In genomic region chr7:84568786-84569185, GRCh38 we compare ENCODE assay signal across 2 cellular contexts.
TF ChIP-seq lines count a peak whose summit lies in the region.

No MANE protein-coding gene starts in this region.

TF ChIP-seq in GM12878, 131 proteins besides CTCF, POLR2A, EP300 and RAD21 (continued from another document and continues in another):
- no peak for TF ChIP-seq PRDM15 (CRISPR knock-in tag; IDR thresholded peaks at IDR 0.05)
- TF ChIP-seq PAX5 (IDR thresholded peaks at IDR 0.05; ENCODE audit: borderline replicate concordance, low read depth, low read length), result no peak
- TF ChIP-seq MTA2 (IDR thresholded peaks at IDR 0.05; ENCODE audit: low read depth), result no peak
- no peak for TF ChIP-seq NR2C2 (IDR thresholded peaks at IDR 0.05; ENCODE audit: borderline replicate concordance, control insufficient read depth, insufficient read length, low read depth)
- TF ChIP-seq SMAD1 (IDR thresholded peaks at IDR 0.05; ENCODE audit: low read depth, partially characterized antibody), result no peak
- no peak for TF ChIP-seq ZBTB40 (IDR thresholded peaks at IDR 0.05; ENCODE audit: borderline replicate concordance)
- no peak for TF ChIP-seq RELA (IDR thresholded peaks at IDR 0.05; ENCODE audit: borderline replicate concordance, partially characterized antibody)
- no peak for TF ChIP-seq ZNF217 (IDR thresholded peaks at IDR 0.05)
- TF ChIP-seq ZNF592 (IDR thresholded peaks at IDR 0.05), result no peak
- no peak for TF ChIP-seq KAT2A (conservative IDR thresholded peaks at IDR 0.05; ENCODE audit: control insufficient read depth, low read depth, low read length)
- no peak for TF ChIP-seq USF2 (IDR thresholded peaks at IDR 0.05; ENCODE audit: borderline replicate concordance, low read depth, low read length)
- no peak for TF ChIP-seq SMAD5 (IDR thresholded peaks at IDR 0.05; ENCODE audit: low read depth)

TF ChIP-seq in neural cell, 6 proteins besides CTCF, POLR2A, EP300 and RAD21 (continued from another document):
- TF ChIP-seq REST (IDR thresholded peaks at IDR 0.05; ENCODE audit: borderline replicate concordance) (no peak), MXI1 (conservative IDR thresholded peaks at IDR 0.05; ENCODE audit: poor library complexity, severe bottlenecking) (no peak), TAF1 (IDR thresholded peaks at IDR 0.05; ENCODE audit: low read depth) (no peak)
